In the genomic region with DNA sequence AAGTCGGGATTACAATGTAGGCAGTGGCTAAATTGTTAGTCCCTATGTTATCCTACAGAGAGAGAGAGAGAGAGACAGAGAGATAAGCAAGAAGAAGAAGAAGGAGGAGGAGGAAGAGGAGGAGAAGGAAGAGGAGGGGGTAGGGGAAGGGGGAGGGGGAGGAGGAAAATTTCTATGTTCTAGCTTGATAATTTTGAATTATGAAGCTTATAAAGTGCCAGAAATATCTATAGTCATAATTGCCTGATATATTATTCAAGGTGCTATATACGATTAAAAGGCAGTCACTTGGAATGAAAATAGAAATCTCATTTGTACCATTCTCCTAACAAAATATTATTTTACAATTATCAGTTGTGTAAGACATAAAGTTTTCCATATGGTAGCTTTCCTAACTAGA, we compare ENCODE assay signal across 28 cellular contexts.
"Had no signal": no experiment of that assay in that cellular context is flagged by ENCODE, and none has a peak within 500 bp of the region (broad histone marks: within the 10 kb centered on the region; RNA-seq: fewer than 3 reads in every experiment).

No MANE protein-coding gene starts in this region.

- H3K36me3 ChIP-seq: colonic mucosa, esophagus muscularis mucosa, esophagus squamous epithelium, gastrocnemius medialis, gastroesophageal sphincter, heart left ventricle, heart right ventricle had no signal

- H3K27ac Mint-ChIP-seq: dendritic cell treated with granulocyte-macrophage colony-stimulating factor and Interleukin-4, amounts not matched to agents 40 ng/mL and 50 ng/mL, for 4 days; effector memory CD8-positive, alpha-beta T cell; endodermal cell had no signal

- H3K4me1 Mint-ChIP-seq: endodermal cell had no signal

- H3K27ac ChIP-seq: colonic mucosa, coronary artery, dorsolateral prefrontal cortex, epithelial cell of prostate, esophagus muscularis mucosa, esophagus squamous epithelium, foreskin keratinocyte, gastrocnemius medialis, gastroesophageal sphincter, heart left ventricle, heart right ventricle had no signal

- H3K4me3 ChIP-seq: colonic mucosa, coronary artery, dorsolateral prefrontal cortex, esophagus muscularis mucosa, esophagus squamous epithelium, gastrocnemius medialis, gastroesophageal sphincter, heart left ventricle, heart right ventricle had no signal

- H3K27me3 Mint-ChIP-seq: dendritic cell treated with granulocyte-macrophage colony-stimulating factor and Interleukin-4, amounts not matched to agents 40 ng/mL and 50 ng/mL, for 4 days; effector memory CD8-positive, alpha-beta T cell had no signal

- ATAC-seq: effector memory CD8-positive, alpha-beta T cell; esophagus mucosa; foreskin keratinocyte; gastrocnemius medialis; gastroesophageal sphincter; heart left ventricle; heart right ventricle had no signal

- FAIRE-seq: endometrium, endothelial cell of umbilical vein, frontal cortex had no signal

- H3K9me3 ChIP-seq: colonic mucosa, esophagus muscularis mucosa, esophagus squamous epithelium, gastrocnemius medialis, gastroesophageal sphincter, heart left ventricle, heart right ventricle had no signal

- H3K4me1 ChIP-seq: colonic mucosa, esophagus muscularis mucosa, esophagus squamous epithelium, foreskin keratinocyte, gastrocnemius medialis, gastroesophageal sphincter, heart left ventricle, heart right ventricle had no signal

- H3K27me3 ChIP-seq: colonic mucosa, esophagus muscularis mucosa, esophagus squamous epithelium, foreskin keratinocyte, gastrocnemius medialis, gastroesophageal sphincter, heart left ventricle, heart right ventricle had no signal

- DNase-seq: colonic mucosa; cortex of kidney; dermis blood vessel endothelial cell; dorsolateral prefrontal cortex; effector CD4-positive, alpha-beta T cell; effector CD8-positive, alpha-beta T cell; effector memory CD4-positive, alpha-beta T cell; effector memory CD8-positive, alpha-beta T cell; endodermal cell; erythroblast; esophagus squamous epithelium; foreskin fibroblast; foreskin keratinocyte; foreskin melanocyte; gastrocnemius medialis; glutamatergic neuron; head of caudate nucleus; heart left ventricle; heart right ventricle had no signal

- H3K9me3 Mint-ChIP-seq: dendritic cell treated with granulocyte-macrophage colony-stimulating factor and Interleukin-4, amounts not matched to agents 40 ng/mL and 50 ng/mL, for 4 days; effector memory CD8-positive, alpha-beta T cell had no signal

- H3K4me3 Mint-ChIP-seq: dendritic cell treated with granulocyte-macrophage colony-stimulating factor and Interleukin-4, amounts not matched to agents 40 ng/mL and 50 ng/mL, for 4 days; effector memory CD8-positive, alpha-beta T cell; endodermal cell had no signal
